Comparison of ENCODE assay signal across 8 cellular contexts in genomic region chr22:43110444-43110926, GRCh38. TPM values are rescaled to one million over a fixed set of nuclear protein-coding genes. Genes with fewer than 3 reads are reported as not detected.
A peak's percentile ranks its signal among the peaks of the same experiment; 100 is the strongest.
DNase-seq lines count a peak whose midpoint lies in the region; ATAC-seq and TF ChIP-seq lines count a peak whose summit lies in the region.

Gene BIK, plus strand, starts transcription at chr22:43110750. Its CDS starts 13,273 bp downstream, at chr22:43124023.

- H3K27ac ChIP-seq in Panc1 (ENCODE audit: low read length): no peak within 1 kb of the TSS
- no peak within 1 kb of the TSS for H3K27ac ChIP-seq in trophoblast cell (ENCODE audit: low read depth, low read length)

- no peaks in the 10 kb centered on the region for H3K9me3 Mint-ChIP-seq in Caco-2 (ENCODE audit: unreplicated experiment)
- no peaks in the 10 kb centered on the region for H3K9me3 Mint-ChIP-seq in HFFc6

- H4K91ac ChIP-seq in trophoblast cell (ENCODE audit: low read depth, low read length): peak within 1 kb of the TSS; percentile 52

- DNase-seq in Caco-2: peak; percentile 62 to 64
- DNase-seq in HFFc6: no peak
- no peak for DNase-seq in Panc1 (ENCODE audit: low read depth, low spot score)
- peak; percentile 29 for DNase-seq in activated effector memory CD4-positive, alpha-beta T cell treated with Interleukin-2 at 50 U/mL for 16 hours
- DNase-seq in glomerular visceral epithelial cell (ENCODE audit: extremely low spot score): peak; percentile 58
- DNase-seq in trophoblast cell: peak in 1 of 2 donors; percentile 51
- no peak for DNase-seq in NCI-H128 (lab: John Stamatoyannopoulos, UW; ENCODE audit: unreplicated experiment)

- H3K4me1 Mint-ChIP-seq in Caco-2 (ENCODE audit: low read depth, unreplicated experiment) (peaks cover 7% of the 10 kb centered on the region), HFFc6 (ENCODE audit: low read depth) (no peaks in the 10 kb centered on the region)

- H3K36me3 ChIP-seq in Caco-2 (ENCODE audit: control insufficient read depth, insufficient read depth, low read length): no peaks in the 10 kb centered on the region
- no peaks in the 10 kb centered on the region for H3K36me3 ChIP-seq in Panc1 (ENCODE audit: control insufficient read depth, insufficient read depth, low read length)
- H3K36me3 ChIP-seq in trophoblast cell (ENCODE audit: control insufficient read depth in 1 of 2, insufficient read depth in 2 of 2, low read length in 2 of 2): no peaks in the 10 kb centered on the region

- H3K27ac Mint-ChIP-seq in Caco-2 (ENCODE audit: unreplicated experiment) (no peak within 1 kb of the TSS), HFFc6 (no peak within 1 kb of the TSS)

- TF ChIP-seq CTCF in Caco-2 (IDR thresholded peaks at IDR 0.05; ENCODE audit: insufficient read depth in 1 of 2, low read depth in 1 of 2, low read length in 1 of 2, severe bottlenecking in 1 of 2, unreplicated experiment in 1 of 2) (peak in 1 of 2 experiments; percentile 34), HFFc6 (IDR thresholded peaks at IDR 0.05) (peak; percentile 39; the same call in 1 of the 2 replicates), Panc1 (IDR thresholded peaks at IDR 0.05) (no peak; the same call in 1 of the 2 replicates)

- H3K9me3 ChIP-seq in Caco-2 (no peaks in the 10 kb centered on the region), Panc1 (ENCODE audit: control insufficient read depth, insufficient read depth, low read depth, low read length) (no peaks in the 10 kb centered on the region), trophoblast cell (ENCODE audit: insufficient read depth, low read depth, low read length) (no peaks in the 10 kb centered on the region)

- H3K4me2 ChIP-seq in trophoblast cell (ENCODE audit: low read length): peak within 1 kb of the TSS; percentile 91

- no peak within 1 kb of the TSS for H2BK120ac ChIP-seq in trophoblast cell (ENCODE audit: insufficient read depth, low read length, poor library complexity)

- H3K23ac ChIP-seq in trophoblast cell (ENCODE audit: low read length): peak within 1 kb of the TSS; percentile 76

- no peak within 1 kb of the TSS for H4K12ac ChIP-seq in trophoblast cell (ENCODE audit: low read depth, low read length)

- peaks cover 12% of the 10 kb centered on the region for H3K36me3 Mint-ChIP-seq in Caco-2 (ENCODE audit: insufficient read depth, unreplicated experiment)
- H3K36me3 Mint-ChIP-seq in HFFc6 (ENCODE audit: low read depth): no peaks in the 10 kb centered on the region

- no peaks in the 10 kb centered on the region for H3K79me1 ChIP-seq in trophoblast cell (ENCODE audit: low read length)

- H3K4me3 Mint-ChIP-seq in Caco-2 (ENCODE audit: unreplicated experiment): peak within 1 kb of the TSS; percentile 76
- H3K4me3 Mint-ChIP-seq in HFFc6: peak within 1 kb of the TSS; percentile 76

- H3K14ac ChIP-seq in trophoblast cell (ENCODE audit: low read length): peak within 1 kb of the TSS; percentile 33

- no peak within 1 kb of the TSS for H3K9ac ChIP-seq in trophoblast cell (ENCODE audit: low read length)

- peak within 1 kb of the TSS; percentile 66 for H2AFZ ChIP-seq in trophoblast cell (ENCODE audit: insufficient read depth, low read length, poor library complexity)

- peak within 1 kb of the TSS; percentile 87 for H3K4me3 ChIP-seq in Caco-2 (ENCODE audit: low read depth, low read length)
- peak within 1 kb of the TSS; percentile 46 to 57 for H3K4me3 ChIP-seq in Panc1 (ENCODE audit: low read depth in 2 of 2, low read length in 2 of 2)
- H3K4me3 ChIP-seq in trophoblast cell (ENCODE audit: low read depth, low read length): peak within 1 kb of the TSS; percentile 66

- no peak within 1 kb of the TSS for H2BK12ac ChIP-seq in trophoblast cell (ENCODE audit: low read length)

- no peaks in the 10 kb centered on the region for H3K27me3 ChIP-seq in Caco-2 (replicated peaks; ENCODE audit: control insufficient read depth, insufficient read depth, low read length)
- H3K27me3 ChIP-seq in Panc1 (ENCODE audit: control insufficient read depth, insufficient read depth, low read length): peaks cover 2% of the 10 kb centered on the region; the same call in 1 of the 2 replicates
- H3K27me3 ChIP-seq in trophoblast cell (ENCODE audit: insufficient read depth, low read length): peaks cover 25% of the 10 kb centered on the region

- CTCF ChIA-PET in Caco-2 (lab: Charles Lee): interaction anchor here (0.6 to 1.6 kb wide), 3 partner anchors 20 to 121 kb away, joined by 3 to 4 read pairs (median 4); no protein-coding TSS in a partner anchor
- CTCF ChIA-PET in Panc1 (lab: Charles Lee): no interaction called here

- POLR2A ChIA-PET in Caco-2 (lab: Charles Lee) (no interaction called here), Panc1 (lab: Charles Lee) (no interaction called here)

- H3K4ac ChIP-seq in trophoblast cell (ENCODE audit: low read depth, low read length): no peak within 1 kb of the TSS

- peaks cover 4% of the 10 kb centered on the region for H3K4me1 ChIP-seq in Caco-2
- no peaks in the 10 kb centered on the region for H3K4me1 ChIP-seq in Panc1 (ENCODE audit: control insufficient read depth, insufficient read depth, low read length)
- H3K4me1 ChIP-seq in trophoblast cell (ENCODE audit: control insufficient read depth in 1 of 2, insufficient read depth in 2 of 2, low read length in 2 of 2): peaks cover 3 to 16% of the 10 kb centered on the region in 2 experiments

- H3K79me2 ChIP-seq in trophoblast cell (ENCODE audit: control insufficient read depth, insufficient read depth, low read length, poor library complexity): no peaks in the 10 kb centered on the region

- peak within 1 kb of the TSS; percentile 14 for H4K8ac ChIP-seq in trophoblast cell (ENCODE audit: low read depth, low read length)

- no peak within 1 kb of the TSS for H2AK5ac ChIP-seq in trophoblast cell (ENCODE audit: low read length)

- in situ Hi-C loops in Panc1 (cut with HindIII; ENCODE audit: low pct_unique_long_range_greater_than_20kb, low sequenced_read_pairs): no loop called here

- no TSS peak for BruUV-seq in Caco-2 (replicated peaks; lab: Mats Ljungman, UMichigan)
- no TSS peak for BruUV-seq in Panc1 (replicated peaks; lab: Mats Ljungman, UMichigan)

- intact Hi-C loops in Caco-2 (cut with micrococcal nuclease; ENCODE audit: unreplicated experiment) (no loop called here), Panc1 (cut with micrococcal nuclease; ENCODE audit: unreplicated experiment) (no loop called here)

- no CpG with 5 or more reads among the region's 49 CpGs for WGBS in trophoblast cell (ENCODE audit: extremely low coverage, insufficient coverage, insufficient read length)

- peak within 1 kb of the TSS; percentile 47 for H3K18ac ChIP-seq in trophoblast cell (ENCODE audit: low read length)

- no peaks in the 10 kb centered on the region for H3K27me3 Mint-ChIP-seq in Caco-2 (ENCODE audit: insufficient read depth, unreplicated experiment)
- peaks cover 32% of the 10 kb centered on the region for H3K27me3 Mint-ChIP-seq in HFFc6 (ENCODE audit: insufficient read depth)

- peak; percentile 78 for ATAC-seq in Panc1
- ATAC-seq in GM18873 (IDR thresholded peaks at IDR 0.05; ENCODE audit: low FRiP score, unreplicated experiment): no peak

- H2BK5ac ChIP-seq in trophoblast cell (ENCODE audit: low read depth, low read length, poor library complexity): no peak within 1 kb of the TSS

RNA-seq across cellular contexts. Expression of gene BIK, which starts in this region (rescaled TPM):
- total RNA-seq in Caco-2 (2022) (13.3 and 17.6 TPM in 2 replicates), Panc1 (2021; ENCODE audit: unreplicated experiment) (0.18 TPM)
- total RNA-seq in HFFc6 (2021; fragmentation: NEBNext Ultra II Directional; extraction: Animal tissue kit (Norgen Biotek cat#: 25700)): under 1 TPM in 1 of 6 experiments, not detected in 5; 0.20 TPM
- not detected for polyA plus RNA-seq in Panc1 (2012; ENCODE audit: insufficient read length)
- polyA plus RNA-seq in trophoblast cell (2013): 2.7 and 3.0 TPM in 2 replicates

Comparison
In these comparisons a context has a peak if more than half of its experiments do, and no peak if none do; other contexts are left out.
1. RNA of gene BIK (total RNA-seq): 13.3 to 17.6 TPM in Caco-2; 0.18 TPM in Panc1 (single experiment) and 0.20 TPM in HFFc6; every median in the first group is over 10 times any median in the second.
2. Peak in ATAC-seq and H3K4me3 ChIP-seq in Panc1; RNA of the gene not detected or under 1 TPM.
3. DNase-seq: peak in Caco-2 (2 of 2), activated effector memory CD4-positive, alpha-beta T cell treated with Interleukin-2 at 50 U/mL for 16 hours (single experiment) and glomerular visceral epithelial cell (single experiment); none in HFFc6 (single experiment), Panc1 (single experiment) and NCI-H128 (single experiment).
4. Peak in every context shown above with its lines, with median percentiles within 50 percentile points of each other: H3K4me3 ChIP-seq.